2 cellular contexts compared by ENCODE assay signal in the genomic region with DNA sequence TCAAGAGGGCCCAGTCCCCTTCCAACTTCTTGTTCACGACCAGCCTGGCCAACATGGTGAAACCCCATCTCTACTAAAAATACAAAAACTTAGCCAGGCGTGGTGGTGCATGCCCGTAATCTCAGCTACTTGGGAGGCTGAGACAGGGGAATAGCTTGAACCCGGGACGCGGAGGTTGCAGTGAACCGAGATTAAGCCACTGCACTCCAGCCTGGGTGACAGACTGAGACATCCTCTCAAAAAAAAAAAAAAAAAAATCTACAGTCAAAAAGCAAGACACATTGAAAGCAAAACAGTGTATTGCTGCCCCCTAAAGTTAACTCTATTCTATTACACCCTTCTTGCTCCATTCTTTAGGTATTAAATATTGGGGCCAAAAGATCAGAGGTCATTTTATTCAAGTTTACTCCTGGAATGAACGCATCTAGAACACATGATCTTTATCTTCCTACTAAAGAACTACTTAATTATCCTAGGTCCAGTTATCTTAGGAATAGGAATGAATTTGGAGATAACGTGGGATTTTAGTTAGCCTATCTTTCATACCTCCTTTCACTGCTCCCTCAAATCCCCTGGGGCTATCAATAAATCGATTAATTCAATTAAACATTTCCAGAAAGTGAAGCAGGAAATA.
TF ChIP-seq lines count a peak whose summit lies in the region.

No MANE protein-coding gene starts in this region.

TF ChIP-seq in K562, 482 proteins besides CTCF, POLR2A, EP300 and RAD21 (continues in another document):
- peak; percentile 95 for TF ChIP-seq ZNF384 (IDR thresholded peaks at IDR 0.05; ENCODE audit: low read depth, low read length)
- no peak for TF ChIP-seq ZNF24 (IDR thresholded peaks at IDR 0.05)
- no peak for TF ChIP-seq U2AF1 (optimal IDR thresholded peaks at IDR 0.05; ENCODE audit: low read depth, low read length)
- TF ChIP-seq KLF16 (IDR thresholded peaks at IDR 0.05), result no peak
- no peak for TF ChIP-seq ETS2 (tag; IDR thresholded peaks at IDR 0.05; ENCODE audit: borderline replicate concordance, poor library complexity, severe bottlenecking)
- TF ChIP-seq YBX1 (IDR thresholded peaks at IDR 0.05), result no peak
- TF ChIP-seq FOXA3 (CRISPR knock-in tag; conservative IDR thresholded peaks at IDR 0.05 in 1 of 2, IDR thresholded peaks at IDR 0.05 in 1 of 2), result no peak
- TF ChIP-seq, protein P1, sequence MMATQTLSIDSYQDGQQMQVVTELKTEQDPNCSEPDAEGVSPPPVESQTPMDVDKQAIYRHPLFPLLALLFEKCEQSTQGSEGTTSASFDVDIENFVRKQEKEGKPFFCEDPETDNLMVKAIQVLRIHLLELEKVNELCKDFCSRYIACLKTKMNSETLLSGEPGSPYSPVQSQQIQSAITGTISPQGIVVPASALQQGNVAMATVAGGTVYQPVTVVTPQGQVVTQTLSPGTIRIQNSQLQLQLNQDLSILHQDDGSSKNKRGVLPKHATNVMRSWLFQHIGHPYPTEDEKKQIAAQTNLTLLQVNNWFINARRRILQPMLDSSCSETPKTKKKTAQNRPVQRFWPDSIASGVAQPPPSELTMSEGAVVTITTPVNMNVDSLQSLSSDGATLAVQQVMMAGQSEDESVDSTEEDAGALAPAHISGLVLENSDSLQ (IDR thresholded peaks at IDR 0.05), result 0 out of 2 replicates have a peak, but pooled peaks have one; percentile 15
- TF ChIP-seq ZFPM2 (CRISPR knock-in tag; IDR thresholded peaks at IDR 0.05), result no peak
- no peak for TF ChIP-seq ZBTB2 (IDR thresholded peaks at IDR 0.05)
- TF ChIP-seq IRF2 (CRISPR knock-in tag; IDR thresholded peaks at IDR 0.05), result no peak
- TF ChIP-seq NKRF (IDR thresholded peaks at IDR 0.05; ENCODE audit: borderline replicate concordance), result no peak
- no peak for TF ChIP-seq HEY1 (CRISPR knock-in tag; IDR thresholded peaks at IDR 0.05; ENCODE audit: borderline replicate concordance)
- no peak for TF ChIP-seq STAT5B (CRISPR knock-in tag; IDR thresholded peaks at IDR 0.05)
- TF ChIP-seq, protein P2, sequence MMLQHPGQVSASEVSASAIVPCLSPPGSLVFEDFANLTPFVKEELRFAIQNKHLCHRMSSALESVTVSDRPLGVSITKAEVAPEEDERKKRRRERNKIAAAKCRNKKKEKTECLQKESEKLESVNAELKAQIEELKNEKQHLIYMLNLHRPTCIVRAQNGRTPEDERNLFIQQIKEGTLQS (IDR thresholded peaks at IDR 0.05), result no peak
- TF ChIP-seq, protein P2 (CRISPR knock-in tag; conservative IDR thresholded peaks at IDR 0.05), result no peak
- TF ChIP-seq, protein P3, sequence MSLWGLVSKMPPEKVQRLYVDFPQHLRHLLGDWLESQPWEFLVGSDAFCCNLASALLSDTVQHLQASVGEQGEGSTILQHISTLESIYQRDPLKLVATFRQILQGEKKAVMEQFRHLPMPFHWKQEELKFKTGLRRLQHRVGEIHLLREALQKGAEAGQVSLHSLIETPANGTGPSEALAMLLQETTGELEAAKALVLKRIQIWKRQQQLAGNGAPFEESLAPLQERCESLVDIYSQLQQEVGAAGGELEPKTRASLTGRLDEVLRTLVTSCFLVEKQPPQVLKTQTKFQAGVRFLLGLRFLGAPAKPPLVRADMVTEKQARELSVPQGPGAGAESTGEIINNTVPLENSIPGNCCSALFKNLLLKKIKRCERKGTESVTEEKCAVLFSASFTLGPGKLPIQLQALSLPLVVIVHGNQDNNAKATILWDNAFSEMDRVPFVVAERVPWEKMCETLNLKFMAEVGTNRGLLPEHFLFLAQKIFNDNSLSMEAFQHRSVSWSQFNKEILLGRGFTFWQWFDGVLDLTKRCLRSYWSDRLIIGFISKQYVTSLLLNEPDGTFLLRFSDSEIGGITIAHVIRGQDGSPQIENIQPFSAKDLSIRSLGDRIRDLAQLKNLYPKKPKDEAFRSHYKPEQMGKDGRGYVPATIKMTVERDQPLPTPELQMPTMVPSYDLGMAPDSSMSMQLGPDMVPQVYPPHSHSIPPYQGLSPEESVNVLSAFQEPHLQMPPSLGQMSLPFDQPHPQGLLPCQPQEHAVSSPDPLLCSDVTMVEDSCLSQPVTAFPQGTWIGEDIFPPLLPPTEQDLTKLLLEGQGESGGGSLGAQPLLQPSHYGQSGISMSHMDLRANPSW (CRISPR knock-in tag; IDR thresholded peaks at IDR 0.05), result no peak
- TF ChIP-seq ZC3H8 (IDR thresholded peaks at IDR 0.05), result no peak
- TF ChIP-seq SP2 (IDR thresholded peaks at IDR 0.05; ENCODE audit: extremely low read depth, low read depth, low read length, poor library complexity, severe bottlenecking), result no peak
- TF ChIP-seq SMARCA5 (IDR thresholded peaks at IDR 0.05), result 0 out of 2 replicates have a peak, but pooled peaks have one; percentile 28
- TF ChIP-seq POLR2B (IDR thresholded peaks at IDR 0.05; ENCODE audit: low read depth, partially characterized antibody), result no peak
- TF ChIP-seq NFATC3 (IDR thresholded peaks at IDR 0.05), result no peak

TF ChIP-seq in HepG2, 621 proteins besides CTCF, POLR2A, EP300 and RAD21 (continues in another document):
- TF ChIP-seq ZNF577 (CRISPR knock-in tag; IDR thresholded peaks at IDR 0.05; ENCODE audit: borderline replicate concordance, low read depth), result no peak
- no peak for TF ChIP-seq HOXD1 (CRISPR knock-in tag; IDR thresholded peaks at IDR 0.05)
- no peak for TF ChIP-seq SP5 (CRISPR knock-in tag; IDR thresholded peaks at IDR 0.05; ENCODE audit: borderline replicate concordance, low read depth)
- TF ChIP-seq MTA3 (CRISPR knock-in tag; IDR thresholded peaks at IDR 0.05), result no peak
- TF ChIP-seq CREB1 (IDR thresholded peaks at IDR 0.05), result no peak
- TF ChIP-seq CREB1 (CRISPR knock-in tag; IDR thresholded peaks at IDR 0.05), result no peak
- TF ChIP-seq ZNF225 (CRISPR knock-in tag; IDR thresholded peaks at IDR 0.05), result no peak
- TF ChIP-seq, protein P4, sequence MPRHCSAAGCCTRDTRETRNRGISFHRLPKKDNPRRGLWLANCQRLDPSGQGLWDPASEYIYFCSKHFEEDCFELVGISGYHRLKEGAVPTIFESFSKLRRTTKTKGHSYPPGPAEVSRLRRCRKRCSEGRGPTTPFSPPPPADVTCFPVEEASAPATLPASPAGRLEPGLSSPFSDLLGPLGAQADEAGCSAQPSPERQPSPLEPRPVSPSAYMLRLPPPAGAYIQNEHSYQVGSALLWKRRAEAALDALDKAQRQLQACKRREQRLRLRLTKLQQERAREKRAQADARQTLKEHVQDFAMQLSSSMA (CRISPR knock-in tag; IDR thresholded peaks at IDR 0.05), result no peak
- no peak for TF ChIP-seq FOXJ3 (CRISPR knock-in tag; IDR thresholded peaks at IDR 0.05; ENCODE audit: borderline replicate concordance)
- no peak for TF ChIP-seq TCF7L2 (IDR thresholded peaks at IDR 0.05; ENCODE audit: low read depth, low read length)
- TF ChIP-seq KIAA2018 (CRISPR knock-in tag; IDR thresholded peaks at IDR 0.05; ENCODE audit: borderline replicate concordance), result no peak
- no peak for TF ChIP-seq RNF219 (CRISPR knock-in tag; IDR thresholded peaks at IDR 0.05)
- TF ChIP-seq, protein P5, sequence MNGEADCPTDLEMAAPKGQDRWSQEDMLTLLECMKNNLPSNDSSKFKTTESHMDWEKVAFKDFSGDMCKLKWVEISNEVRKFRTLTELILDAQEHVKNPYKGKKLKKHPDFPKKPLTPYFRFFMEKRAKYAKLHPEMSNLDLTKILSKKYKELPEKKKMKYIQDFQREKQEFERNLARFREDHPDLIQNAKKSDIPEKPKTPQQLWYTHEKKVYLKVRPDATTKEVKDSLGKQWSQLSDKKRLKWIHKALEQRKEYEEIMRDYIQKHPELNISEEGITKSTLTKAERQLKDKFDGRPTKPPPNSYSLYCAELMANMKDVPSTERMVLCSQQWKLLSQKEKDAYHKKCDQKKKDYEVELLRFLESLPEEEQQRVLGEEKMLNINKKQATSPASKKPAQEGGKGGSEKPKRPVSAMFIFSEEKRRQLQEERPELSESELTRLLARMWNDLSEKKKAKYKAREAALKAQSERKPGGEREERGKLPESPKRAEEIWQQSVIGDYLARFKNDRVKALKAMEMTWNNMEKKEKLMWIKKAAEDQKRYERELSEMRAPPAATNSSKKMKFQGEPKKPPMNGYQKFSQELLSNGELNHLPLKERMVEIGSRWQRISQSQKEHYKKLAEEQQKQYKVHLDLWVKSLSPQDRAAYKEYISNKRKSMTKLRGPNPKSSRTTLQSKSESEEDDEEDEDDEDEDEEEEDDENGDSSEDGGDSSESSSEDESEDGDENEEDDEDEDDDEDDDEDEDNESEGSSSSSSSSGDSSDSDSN (CRISPR knock-in tag; IDR thresholded peaks at IDR 0.05), result no peak
- no peak for TF ChIP-seq ZNF607 (CRISPR knock-in tag; IDR thresholded peaks at IDR 0.05; ENCODE audit: borderline replicate concordance)
- no peak for TF ChIP-seq ZNF30 (CRISPR knock-in tag; IDR thresholded peaks at IDR 0.05)
- no peak for TF ChIP-seq SKI (IDR thresholded peaks at IDR 0.05; ENCODE audit: partially characterized antibody)
- no peak for TF ChIP-seq ISL2 (CRISPR knock-in tag; IDR thresholded peaks at IDR 0.05)
- TF ChIP-seq ZNF468 (CRISPR knock-in tag; IDR thresholded peaks at IDR 0.05), result no peak
- TF ChIP-seq KDM4B (CRISPR knock-in tag; IDR thresholded peaks at IDR 0.05), result no peak
- TF ChIP-seq ZNF34 (CRISPR knock-in tag; IDR thresholded peaks at IDR 0.05; ENCODE audit: borderline replicate concordance), result no peak
- TF ChIP-seq SP140L (CRISPR knock-in tag; IDR thresholded peaks at IDR 0.05; ENCODE audit: borderline replicate concordance), result no peak
- TF ChIP-seq RCOR2 (CRISPR knock-in tag; IDR thresholded peaks at IDR 0.05), result no peak
- no peak for TF ChIP-seq ZNF704 (CRISPR knock-in tag; IDR thresholded peaks at IDR 0.05; ENCODE audit: borderline replicate concordance)
- TF ChIP-seq ZMAT3 (CRISPR knock-in tag; conservative IDR thresholded peaks at IDR 0.05), result no peak
